15 cellular contexts compared by ENCODE assay signal in genomic region chr10:121085386-121085785, GRCh38.
"Had no signal": no experiment of that assay in that cellular context is flagged by ENCODE, and none has a peak within 500 bp of the region (broad histone marks: within the 10 kb centered on the region; RNA-seq: fewer than 3 reads in every experiment).

No MANE protein-coding gene starts in this region.

- DNase-seq: activated CD4-positive, alpha-beta memory T cell treated with anti-CD3 and anti-CD28 coated beads, Interleukin-2, amount 10 ng/mL, durations not matched to agents 7 days and 5 days; activated CD4-positive, alpha-beta T cell treated with anti-CD3 and anti-CD28 coated beads for 4 hours; activated CD8-positive, alpha-beta memory T cell treated with anti-CD3 and anti-CD28 coated beads, Interleukin-2, amount 50 U/mL, for 4 hours; activated gamma-delta T cell; activated T-cell treated with anti-CD3 and anti-CD28 coated beads, Interleukin-2, amount 50 U/mL, for 48 hours; esophagus squamous epithelium; glutamatergic neuron; immature natural killer cell; lower lobe of right lung; stimulated activated CD4-positive, alpha-beta T cell treated with anti-CD3 and anti-CD28 coated beads, Interleukin-4, amount 100 ng/mL, for 1 hour; stimulated activated naive B cell treated with anti-CD40 and anti-IgM and Interleukin-4, amounts not matched to agents 10 μg/mL and 1 μg/mL and 100 μg/mL, for 72 hours; T-helper 17 cell had no signal

- ATAC-seq: activated naive CD4-positive, alpha-beta T cell treated with anti-CD3 and anti-CD28 coated beads, Interleukin-2, amount 50 U/mL, for 72 hours; lower lobe of right lung; stimulated activated naive B cell treated with anti-CD40 and anti-IgM and Interleukin-4, amounts not matched to agents 10 μg/mL and 1 μg/mL and 100 μg/mL, for 72 hours; T-helper 17 cell; WTC11 had no signal

- H3K9me3 Mint-ChIP-seq: mesothelial cell of epicardium; stimulated activated naive B cell treated with anti-CD40 and anti-IgM and Interleukin-4, amounts not matched to agents 10 μg/mL and 1 μg/mL and 100 μg/mL, for 72 hours had no signal

- H3K27me3 Mint-ChIP-seq: activated CD4-positive, alpha-beta memory T cell treated with anti-CD3 and anti-CD28 coated beads, Interleukin-2, amount 10 ng/mL, durations not matched to agents 7 days and 5 days; stimulated activated naive B cell treated with anti-CD40 and anti-IgM and Interleukin-4, amounts not matched to agents 10 μg/mL and 1 μg/mL and 100 μg/mL, for 72 hours had no signal

- H3K27ac Mint-ChIP-seq: activated CD4-positive, alpha-beta memory T cell treated with anti-CD3 and anti-CD28 coated beads, Interleukin-2, amount 10 ng/mL, durations not matched to agents 7 days and 5 days; activated naive CD4-positive, alpha-beta T cell treated with anti-CD3 and anti-CD28 coated beads, Interleukin-2, amount 50 U/mL, for 72 hours; immature natural killer cell; mesothelial cell of epicardium; stimulated activated naive B cell treated with anti-CD40 and anti-IgM and Interleukin-4, amounts not matched to agents 10 μg/mL and 1 μg/mL and 100 μg/mL, for 72 hours; T-helper 17 cell; WTC11 had no signal

- H3K36me3 Mint-ChIP-seq: activated naive CD4-positive, alpha-beta T cell treated with anti-CD3 and anti-CD28 coated beads, Interleukin-2, amount 50 U/mL, for 72 hours; immature natural killer cell; mesothelial cell of epicardium; stimulated activated naive B cell treated with anti-CD40 and anti-IgM and Interleukin-4, amounts not matched to agents 10 μg/mL and 1 μg/mL and 100 μg/mL, for 72 hours had no signal

- H3K4me3 Mint-ChIP-seq: activated CD4-positive, alpha-beta memory T cell treated with anti-CD3 and anti-CD28 coated beads, Interleukin-2, amount 10 ng/mL, durations not matched to agents 7 days and 5 days; immature natural killer cell; mesothelial cell of epicardium; stimulated activated naive B cell treated with anti-CD40 and anti-IgM and Interleukin-4, amounts not matched to agents 10 μg/mL and 1 μg/mL and 100 μg/mL, for 72 hours; T-helper 17 cell; WTC11 had no signal

- H3K4me1 Mint-ChIP-seq: activated CD4-positive, alpha-beta memory T cell treated with anti-CD3 and anti-CD28 coated beads, Interleukin-2, amount 10 ng/mL, durations not matched to agents 7 days and 5 days; immature natural killer cell; stimulated activated naive B cell treated with anti-CD40 and anti-IgM and Interleukin-4, amounts not matched to agents 10 μg/mL and 1 μg/mL and 100 μg/mL, for 72 hours; T-helper 17 cell had no signal
